17 cellular contexts compared by ENCODE assay signal in genomic region chr9:136861874-136862457, GRCh38. TPM values are rescaled to one million over a fixed set of nuclear protein-coding genes. Genes with fewer than 3 reads are reported as not detected.
DNase-seq lines count a peak whose midpoint lies in the region; ATAC-seq and TF ChIP-seq lines count a peak whose summit lies in the region.
"Had no signal": no experiment of that assay in that cellular context is flagged by ENCODE, and none has a peak within 500 bp of the region (broad histone marks: within the 10 kb centered on the region; RNA-seq: fewer than 3 reads in every experiment).

No MANE protein-coding gene starts in this region.

- H3K4me2 ChIP-seq in trophoblast cell (ENCODE audit: low read length) (no peak overlapping the region), mesendoderm (ENCODE audit: low read length) (no peak overlapping the region)

- H4K12ac ChIP-seq in trophoblast cell (ENCODE audit: low read depth, low read length): no peak overlapping the region

- H3K18ac ChIP-seq in trophoblast cell (ENCODE audit: low read length) (no peak overlapping the region), mesendoderm (ENCODE audit: low read length) (no peak overlapping the region)

- CTCF ChIA-PET in A673 (lab: Charles Lee): no interaction called here
- CTCF ChIA-PET in CD4-positive, alpha-beta T cell (lab: Charles Lee): interaction anchor here (1.9 kb wide), 1 partner anchor 20 kb away, joined by 6 read pairs; the partner anchor contains the start of gene AJM1

- H2BK120ac ChIP-seq in trophoblast cell (ENCODE audit: insufficient read depth, low read length, poor library complexity) (no peak overlapping the region), mesendoderm (ENCODE audit: low read depth, low read length) (no peak overlapping the region)

- H3K14ac ChIP-seq in trophoblast cell (ENCODE audit: low read length): no peak overlapping the region

- H2BK5ac ChIP-seq in trophoblast cell (ENCODE audit: low read depth, low read length, poor library complexity) (no peak overlapping the region), mesendoderm (ENCODE audit: low read length) (no peak overlapping the region)

- H3K4me3 ChIP-seq in A673 (ENCODE audit: low read depth, low read length, poor library complexity, severe bottlenecking) (no peak overlapping the region), endodermal cell (ENCODE audit: low read length) (no peak overlapping the region), trophoblast cell (ENCODE audit: low read depth, low read length) (peak overlapping the region; percentile 37), mesendoderm (ENCODE audit: low read length) (no peak overlapping the region), MG63 (no peak overlapping the region)

- H3K79me2 ChIP-seq in trophoblast cell (ENCODE audit: control insufficient read depth, insufficient read depth, low read length, poor library complexity) (peaks cover 10% of the 10 kb centered on the region), mesendoderm (ENCODE audit: control insufficient read depth, insufficient read depth, low read length) (peaks cover 10% of the 10 kb centered on the region)

- H3K56ac ChIP-seq in mesendoderm (ENCODE audit: low read length): no peak overlapping the region

- H2BK15ac ChIP-seq in mesendoderm (replicated peaks; ENCODE audit: low read depth): no peak overlapping the region

- no peaks in the 10 kb centered on the region for H3K4me1 ChIP-seq in A673 (ENCODE audit: insufficient read depth, low read length, poor library complexity, severe bottlenecking)
- H3K4me1 ChIP-seq in endodermal cell (ENCODE audit: control insufficient read depth, insufficient read depth, low read length): no peaks in the 10 kb centered on the region
- H3K4me1 ChIP-seq in trophoblast cell (ENCODE audit: control insufficient read depth in 1 of 2, insufficient read depth in 2 of 2, low read length in 2 of 2): peaks cover 6 to 12% of the 10 kb centered on the region in 2 experiments
- peaks cover 4% of the 10 kb centered on the region for H3K4me1 ChIP-seq in mesendoderm (ENCODE audit: control insufficient read depth, low read depth, low read length)

- H4K91ac ChIP-seq in trophoblast cell (ENCODE audit: low read depth, low read length): no peak overlapping the region

- TF ChIP-seq CTCF in A673 (conservative IDR thresholded peaks at IDR 0.05; ENCODE audit: low read depth, low read length) (no peak), endodermal cell (conservative IDR thresholded peaks at IDR 0.05) (no peak)
- TF ChIP-seq CTCF in CD4-positive, alpha-beta T cell (IDR thresholded peaks at IDR 0.05): no peak

- POLR2A ChIA-PET in A673 (lab: Charles Lee; ENCODE audit: low non-redundant PET): no interaction called here
- POLR2A ChIA-PET in CD4-positive, alpha-beta T cell (lab: Charles Lee): interaction anchor here (1.0 kb wide), 1 partner anchor 24 kb away, joined by 3 read pairs; the partner anchor contains the start of gene TRAF2

- H3K9ac ChIP-seq in endodermal cell (ENCODE audit: extremely low read depth, low read length, poor library complexity, severe bottlenecking) (no peak overlapping the region), trophoblast cell (ENCODE audit: low read length) (no peak overlapping the region), mesendoderm (ENCODE audit: low read length) (no peak overlapping the region)

- no peaks in the 10 kb centered on the region for H3K9me3 ChIP-seq in A673 (ENCODE audit: low read depth, low read length, poor library complexity, severe bottlenecking)
- H3K9me3 ChIP-seq in CD4-positive, alpha-beta T cell (ENCODE audit: control insufficient read depth, low read length): no peaks in the 10 kb centered on the region
- H3K9me3 ChIP-seq in endodermal cell (ENCODE audit: control insufficient read depth, low read length): peaks cover 1% of the 10 kb centered on the region
- H3K9me3 ChIP-seq in trophoblast cell (ENCODE audit: insufficient read depth, low read depth, low read length): no peaks in the 10 kb centered on the region
- H3K9me3 ChIP-seq in MG63: no peaks in the 10 kb centered on the region

- H3K4ac ChIP-seq in trophoblast cell (ENCODE audit: low read depth, low read length): no peak overlapping the region
- H3K4ac ChIP-seq in mesendoderm (ENCODE audit: low read depth, low read length): no peak overlapping the region

- H2AK5ac ChIP-seq in trophoblast cell (ENCODE audit: low read length): no peak overlapping the region
- H2AK5ac ChIP-seq in mesendoderm (ENCODE audit: low read length): no peak overlapping the region

- no peak overlapping the region for H3K23ac ChIP-seq in trophoblast cell (ENCODE audit: low read length)
- H3K23ac ChIP-seq in mesendoderm (ENCODE audit: low read length): no peak overlapping the region

- H4K5ac ChIP-seq in mesendoderm (ENCODE audit: low read length): no peak overlapping the region

- 94 to 95% methylated on average over 18 to 26 of the region's 26 CpGs for WGBS in endodermal cell (ENCODE audit: insufficient coverage in 1 of 2, insufficient read length in 1 of 2), 2 experiments
- no CpG with 5 or more reads among the region's 26 CpGs for WGBS in trophoblast cell (ENCODE audit: extremely low coverage, insufficient coverage, insufficient read length)
- no CpG with 5 or more reads among the region's 26 CpGs for WGBS in mesendoderm (ENCODE audit: extremely low coverage, insufficient coverage, low lambda C conversion rate)

- TSS peak; percentile 52 for BruUV-seq in A673 (replicated peaks; lab: Mats Ljungman, UMichigan)

- no peak for ATAC-seq in CD4-positive, alpha-beta T cell (ENCODE audit: poor library complexity)
- ATAC-seq: PC-3, SK-N-SH treated with all-trans-retinoic acid at 6 μM for 48 hours had no signal

- H3K79me1 ChIP-seq in trophoblast cell (ENCODE audit: low read length) (peaks cover 4% of the 10 kb centered on the region), mesendoderm (ENCODE audit: low read length) (peaks cover 14% of the 10 kb centered on the region)

- no peak overlapping the region for H2AFZ ChIP-seq in trophoblast cell (ENCODE audit: insufficient read depth, low read length, poor library complexity)

- H2BK12ac ChIP-seq in trophoblast cell (ENCODE audit: low read length): no peak overlapping the region

- H3K36me3 ChIP-seq in A673 (ENCODE audit: insufficient read depth, low read length, poor library complexity, severe bottlenecking) (peaks cover 39% of the 10 kb centered on the region), endodermal cell (ENCODE audit: control insufficient read depth, insufficient read depth, low read length) (peaks cover 34% of the 10 kb centered on the region), trophoblast cell (ENCODE audit: control insufficient read depth in 1 of 2, insufficient read depth in 2 of 2, low read length in 2 of 2) (peaks cover 55 to 63% of the 10 kb centered on the region in 2 experiments), mesendoderm (ENCODE audit: control insufficient read depth, insufficient read depth, low read length) (peaks cover 8% of the 10 kb centered on the region), MG63 (peaks cover 43% of the 10 kb centered on the region)

- H3K4me1 Mint-ChIP-seq in CD4-positive, alpha-beta T cell (ENCODE audit: low read depth): peaks cover 15% of the 10 kb centered on the region
- peaks cover 3% of the 10 kb centered on the region for H3K4me1 Mint-ChIP-seq in endodermal cell

- DNase-seq in A673 (ENCODE audit: low spot score) (no peak), endodermal cell (peak; percentile 29), trophoblast cell (no peak), mesendoderm (no peak), GM19240 (ENCODE audit: insufficient read length, low spot score) (no peak), MG63 (no peak)
- DNase-seq in CD4-positive, alpha-beta T cell: no peak
- DNase-seq: DMS79, KG1, NCI-H1417, NCI-H187, NCI-H526, PC-3, RPMI8226, SIG-M5 had no signal

- H3K27me3 Mint-ChIP-seq in CD4-positive, alpha-beta T cell: no peaks in the 10 kb centered on the region
- no peaks in the 10 kb centered on the region for H3K27me3 Mint-ChIP-seq in endodermal cell (ENCODE audit: insufficient read depth)
- H3K27me3 Mint-ChIP-seq: CD4-positive, alpha-beta memory T cell had no signal

- no peak overlapping the region for H3K27ac Mint-ChIP-seq in CD4-positive, alpha-beta T cell
- no peak overlapping the region for H3K27ac Mint-ChIP-seq in endodermal cell

- peak overlapping the region; percentile 11 for H3K4me3 Mint-ChIP-seq in CD4-positive, alpha-beta T cell
- H3K4me3 Mint-ChIP-seq in endodermal cell: no peak overlapping the region
- H3K4me3 Mint-ChIP-seq: CD4-positive, alpha-beta memory T cell had no signal

- H4K8ac ChIP-seq in trophoblast cell (ENCODE audit: low read depth, low read length) (no peak overlapping the region), mesendoderm (ENCODE audit: low read depth, low read length) (no peak overlapping the region)

- intact Hi-C loops in A673 (cut with micrococcal nuclease; ENCODE audit: unreplicated experiment): no loop called here
- intact Hi-C loops in CD4-positive, alpha-beta T cell (cut with DNase I, micrococcal nuclease): no loop called here

- H3K27me3 ChIP-seq in A673 (replicated peaks; ENCODE audit: insufficient read depth, low read depth, low read length, poor library complexity): no peaks in the 10 kb centered on the region
- H3K27me3 ChIP-seq in CD4-positive, alpha-beta T cell (ENCODE audit: control insufficient read depth, insufficient read depth, low read length): no peaks in the 10 kb centered on the region
- H3K27me3 ChIP-seq in endodermal cell (ENCODE audit: control insufficient read depth, insufficient read depth, low read length, poor library complexity, severe bottlenecking): no peaks in the 10 kb centered on the region
- H3K27me3 ChIP-seq in trophoblast cell (ENCODE audit: insufficient read depth, low read length): no peaks in the 10 kb centered on the region
- H3K27me3 ChIP-seq in mesendoderm (ENCODE audit: insufficient read depth, low read length, poor library complexity): no peaks in the 10 kb centered on the region
- no peaks in the 10 kb centered on the region for H3K27me3 ChIP-seq in MG63

- H3K27ac ChIP-seq in A673 (ENCODE audit: low read depth, low read length, poor library complexity, severe bottlenecking) (no peak overlapping the region), endodermal cell (ENCODE audit: low read depth, low read length) (no peak overlapping the region), trophoblast cell (ENCODE audit: low read depth, low read length) (no peak overlapping the region), mesendoderm (ENCODE audit: low read depth, low read length) (no peak overlapping the region)
- H3K27ac ChIP-seq in CD4-positive, alpha-beta T cell (ENCODE audit: low read depth, low read length): no peak overlapping the region

- H3K9me3 Mint-ChIP-seq in CD4-positive, alpha-beta T cell: no peaks in the 10 kb centered on the region
- H3K9me3 Mint-ChIP-seq in endodermal cell: peaks cover 2% of the 10 kb centered on the region
- H3K9me3 Mint-ChIP-seq: CD4-positive, alpha-beta memory T cell had no signal

- H3K36me3 Mint-ChIP-seq in CD4-positive, alpha-beta T cell (ENCODE audit: low read depth): peaks cover 22% of the 10 kb centered on the region
- H3K36me3 Mint-ChIP-seq in endodermal cell (ENCODE audit: low read depth): peaks cover 28% of the 10 kb centered on the region

RNA-seq across cellular contexts. Expression of gene EDF1, which starts 4.1 kb away (rescaled TPM):
- total RNA-seq in A673 (2021): 321 and 330 TPM in 2 replicates
- 100 to 1,000 TPM; 215 to 220 TPM for total RNA-seq in CD4-positive, alpha-beta T cell
- 100 to 1,000 TPM; 326 to 339 TPM for total RNA-seq in endodermal cell
- polyA plus RNA-seq in endodermal cell (2013, experiment 1 of 2): 226 TPM
- polyA plus RNA-seq in endodermal cell (2013, experiment 2 of 2): 225 TPM
- 473 and 476 TPM in 2 replicates for polyA plus RNA-seq in trophoblast cell (2013)
- polyA plus RNA-seq in mesendoderm (2013, experiment 1 of 2): 332 TPM
- 344 TPM for polyA plus RNA-seq in mesendoderm (2013, experiment 2 of 2)
- total RNA-seq in MG63 (2014; rRNA removed; shearing (Covaris generic); ENCODE audit: low replicate concordance): 402 and 494 TPM in 2 replicates

RNA-seq across cellular contexts. Expression of gene MAMDC4, which starts 9.8 kb away (rescaled TPM):
- 7.9 and 10.1 TPM in 2 replicates for total RNA-seq in A673 (2021)
- total RNA-seq in CD4-positive, alpha-beta T cell: 1 to 10 TPM; 2.2 to 3.4 TPM
- total RNA-seq in endodermal cell: 10 to 100 TPM in 1 of 2 donors, 1 to 10 TPM in 1; 6.8 to 15.4 TPM
- 11.5 TPM for polyA plus RNA-seq in endodermal cell (2013, experiment 1 of 2)
- polyA plus RNA-seq in endodermal cell (2013, experiment 2 of 2): 9.9 TPM
- 3.2 and 3.4 TPM in 2 replicates for polyA plus RNA-seq in trophoblast cell (2013)
- polyA plus RNA-seq in mesendoderm (2013, experiment 1 of 2): 2.3 TPM
- polyA plus RNA-seq in mesendoderm (2013, experiment 2 of 2): 1.9 TPM
- total RNA-seq in MG63 (2014; rRNA removed; shearing (Covaris generic); ENCODE audit: low replicate concordance): 0.44 and 0.63 TPM in 2 replicates
- polyA plus RNA-seq: CD4-positive, alpha-beta memory T cell had no signal

RNA-seq across cellular contexts. Expression of gene PHPT1, which starts 12.8 kb away (rescaled TPM):
- total RNA-seq in A673 (2021) (94.7 and 109 TPM in 2 replicates), endodermal cell (100 to 1,000 TPM; 107 to 122 TPM)
- total RNA-seq in CD4-positive, alpha-beta T cell: 10 to 100 TPM; 13.6 to 17.8 TPM
- 171 TPM for polyA plus RNA-seq in endodermal cell (2013, experiment 1 of 2)
- 174 TPM for polyA plus RNA-seq in endodermal cell (2013, experiment 2 of 2)
- 136 and 146 TPM in 2 replicates for polyA plus RNA-seq in trophoblast cell (2013)
- polyA plus RNA-seq in mesendoderm (2013, experiment 1 of 2): 89.8 TPM
- 87.7 TPM for polyA plus RNA-seq in mesendoderm (2013, experiment 2 of 2)
- 47.1 and 74.1 TPM in 2 replicates for total RNA-seq in MG63 (2014; rRNA removed; shearing (Covaris generic); ENCODE audit: low replicate concordance)

RNA-seq across cellular contexts. Expression of gene AJM1, which starts 19.7 kb away (rescaled TPM):
- total RNA-seq in A673 (2021): 1.8 and 2.0 TPM in 2 replicates
- 1 to 10 TPM; 1.1 to 1.2 TPM for total RNA-seq in CD4-positive, alpha-beta T cell
- total RNA-seq in endodermal cell: 1 to 10 TPM; 1.4 to 3.5 TPM
- polyA plus RNA-seq in endodermal cell (2013, experiment 1 of 2): 1.9 TPM
- polyA plus RNA-seq in endodermal cell (2013, experiment 2 of 2): 1.7 TPM
- polyA plus RNA-seq in trophoblast cell (2013): 1.1 and 1.2 TPM in 2 replicates
- 0.41 TPM for polyA plus RNA-seq in mesendoderm (2013, experiment 1 of 2)
- polyA plus RNA-seq in mesendoderm (2013, experiment 2 of 2): 0.34 TPM
- total RNA-seq in MG63 (2014; rRNA removed; shearing (Covaris generic); ENCODE audit: low replicate concordance): 0.82 TPM in 1 of 2 replicates, not detected in the other

RNA-seq across cellular contexts. Expression of gene TRAF2, which starts 24.4 kb away (rescaled TPM):
- total RNA-seq in A673 (2021) (29.2 and 33.2 TPM in 2 replicates), endodermal cell (10 to 100 TPM; 45.9 to 55.1 TPM)
- total RNA-seq in CD4-positive, alpha-beta T cell: 10 to 100 TPM; 10.6 to 11.6 TPM
- 20.1 TPM for polyA plus RNA-seq in endodermal cell (2013, experiment 1 of 2)
- polyA plus RNA-seq in endodermal cell (2013, experiment 2 of 2): 20.4 TPM
- polyA plus RNA-seq in trophoblast cell (2013): 14.2 and 14.4 TPM in 2 replicates
- polyA plus RNA-seq in mesendoderm (2013, experiment 1 of 2): 16.3 TPM
- 16.3 TPM for polyA plus RNA-seq in mesendoderm (2013, experiment 2 of 2)
- 27.6 and 46.5 TPM in 2 replicates for total RNA-seq in MG63 (2014; rRNA removed; shearing (Covaris generic); ENCODE audit: low replicate concordance)
